1 cellular context compared by ENCODE assay signal in the genomic region with DNA sequence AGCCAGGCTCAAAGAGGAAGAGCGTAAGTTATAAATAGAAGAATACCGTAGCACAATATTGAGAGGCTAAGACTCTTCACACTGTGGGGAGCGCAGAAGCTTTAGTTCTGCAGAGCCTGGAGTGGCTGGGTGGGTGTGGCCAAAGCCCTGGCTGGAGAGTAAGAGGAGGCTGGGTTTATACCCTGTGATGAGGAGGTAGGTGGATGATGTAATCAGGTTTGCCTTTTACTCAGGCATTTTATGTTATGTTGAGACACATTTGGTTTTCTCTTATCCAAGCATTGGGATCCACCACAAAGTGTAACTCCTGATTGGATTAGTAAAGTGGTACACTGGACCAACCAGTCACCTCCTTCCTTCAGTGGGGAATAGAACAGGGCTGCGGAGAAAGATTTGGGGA.
TF ChIP-seq lines count a peak whose summit lies in the region.

No MANE protein-coding gene starts in this region.

TF ChIP-seq in SK-N-SH, 30 proteins besides CTCF, POLR2A, EP300 and RAD21:
- TF ChIP-seq GABPA (IDR thresholded peaks at IDR 0.05; ENCODE audit: low read depth) (no peak), ELF1 (IDR thresholded peaks at IDR 0.05) (no peak)
